Comparison of ENCODE assay signal across 20 cellular contexts in the genomic region with DNA sequence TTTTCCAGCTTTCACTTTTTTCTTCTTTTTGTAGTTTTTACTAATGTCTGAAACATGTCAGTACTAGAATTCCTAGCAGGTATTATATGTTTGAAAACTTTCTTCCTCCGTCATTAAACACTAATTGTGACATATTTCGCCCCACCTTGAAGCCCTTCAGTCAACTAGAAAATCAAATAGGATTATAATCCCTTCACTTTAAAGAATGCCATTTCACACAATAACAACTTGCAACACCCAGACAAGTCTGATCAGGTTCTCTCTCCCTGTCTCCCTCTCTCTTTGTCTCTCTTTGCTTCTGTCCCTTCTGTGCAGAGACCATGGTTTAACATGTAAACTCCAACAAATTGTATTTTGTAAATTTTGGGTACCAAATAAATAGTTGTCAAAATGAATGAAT.
A peak's percentile ranks its signal among the peaks of the same experiment; 100 is the strongest.
DNase-seq lines count a peak whose midpoint lies in the region; ATAC-seq, FAIRE-seq and TF ChIP-seq lines count a peak whose summit lies in the region.
"Had no signal": no experiment of that assay in that cellular context is flagged by ENCODE, and none has a peak within 500 bp of the region (broad histone marks: within the 10 kb centered on the region; RNA-seq: fewer than 3 reads in every experiment).

No MANE protein-coding gene starts in this region.

- no peaks in the 10 kb centered on the region for H3K27me3 ChIP-seq in breast epithelium
- no peaks in the 10 kb centered on the region for H3K27me3 ChIP-seq in keratinocyte (ENCODE audit: control insufficient read depth, extremely low read depth, insufficient read depth, low read length)
- H3K27me3 ChIP-seq in vagina: no peaks in the 10 kb centered on the region
- H3K27me3 ChIP-seq: BLaER1 had no signal

- TF ChIP-seq CTCF in MCF 10A (IDR thresholded peaks at IDR 0.05; ENCODE audit: unreplicated experiment) (no peak), breast epithelium (IDR thresholded peaks at IDR 0.05) (no peak), epithelial cell of esophagus (IDR thresholded peaks at IDR 0.05; ENCODE audit: insufficient read depth, low read depth, low read length, missing control alignments) (no peak), keratinocyte (optimal IDR thresholded peaks at IDR 0.05 in 1 of 3, IDR thresholded peaks at IDR 0.05 in 1 of 3, conservative IDR thresholded peaks at IDR 0.05 in 1 of 3; ENCODE audit: extremely low read depth in 1 of 3, insufficient read depth in 2 of 3, low read length in 3 of 3) (no peak), vagina (IDR thresholded peaks at IDR 0.05) (no peak), mucosa of descending colon (IDR thresholded peaks at IDR 0.05) (no peak)

- peak overlapping the region; percentile 14 for H3K27ac Mint-ChIP-seq in MCF 10A (ENCODE audit: low read depth, unreplicated experiment)
- H3K27ac Mint-ChIP-seq: CD4-positive, CD25-positive, alpha-beta regulatory T cell; CD8-positive, alpha-beta T cell had no signal

- no peaks in the 10 kb centered on the region for H4K20me1 ChIP-seq in keratinocyte (ENCODE audit: control insufficient read depth, extremely low read depth, insufficient read depth, low read length)
- H4K20me1 ChIP-seq: BLaER1 had no signal

- no peak overlapping the region for H3K4me3 ChIP-seq in breast epithelium
- H3K4me3 ChIP-seq in epithelial cell of esophagus (ENCODE audit: low read length): no peak overlapping the region
- no peak overlapping the region for H3K4me3 ChIP-seq in keratinocyte (ENCODE audit: control insufficient read depth in 2 of 3, extremely low read depth in 1 of 3, insufficient read depth in 2 of 3, low read depth in 1 of 3, low read length in 3 of 3)
- no peak overlapping the region for H3K4me3 ChIP-seq in vagina
- no peak overlapping the region for H3K4me3 ChIP-seq in mucosa of descending colon
- H3K4me3 ChIP-seq: BLaER1, GM12878, GM23248 had no signal

- POLR2A ChIA-PET in MCF 10A (lab: Yijun Ruan, JAX): interaction anchor here (0.6 kb wide), 2 partner anchors 110 to 111 kb away, joined by 3 read pairs; no protein-coding TSS in a partner anchor

- H3K27ac ChIP-seq in breast epithelium (no peak overlapping the region), keratinocyte (ENCODE audit: control insufficient read depth, insufficient read depth, low read length) (no peak overlapping the region), vagina (no peak overlapping the region)
- H3K27ac ChIP-seq: BLaER1, C4-2B, GM23248 had no signal

- no peaks in the 10 kb centered on the region for H3K4me1 ChIP-seq in breast epithelium
- H3K4me1 ChIP-seq in keratinocyte (ENCODE audit: control insufficient read depth, extremely low read depth, insufficient read depth, low read length): peaks cover 2% of the 10 kb centered on the region
- H3K4me1 ChIP-seq in vagina: no peaks in the 10 kb centered on the region
- H3K4me1 ChIP-seq in mucosa of descending colon (ENCODE audit: low read depth): no peaks in the 10 kb centered on the region
- H3K4me1 ChIP-seq: BLaER1, Caco-2 had no signal

- DNase-seq in MCF 10A (ENCODE audit: unreplicated experiment) (peak; percentile 7), breast epithelium (ENCODE audit: low spot score in 2 of 2) (no peak), epithelial cell of esophagus (ENCODE audit: low read depth) (peak; percentile 80), keratinocyte (ENCODE audit: low read depth, low spot score) (no peak), vagina (ENCODE audit: extremely low spot score in 2 of 2) (no peak), mucosa of descending colon (no peak)
- DNase-seq: Caco-2; CD4-positive, CD25-positive, alpha-beta regulatory T cell; CD8-positive, alpha-beta T cell; DMS153; EL; GDM1; GM23248; H7; HCEC 1CT had no signal

- no peak overlapping the region for H3K4me3 Mint-ChIP-seq in MCF 10A (ENCODE audit: unreplicated experiment)
- H3K4me3 Mint-ChIP-seq: CD4-positive, CD25-positive, alpha-beta regulatory T cell; CD8-positive, alpha-beta T cell had no signal

- H3K9me3 ChIP-seq in breast epithelium (no peaks in the 10 kb centered on the region), keratinocyte (ENCODE audit: control insufficient read depth, low read depth, low read length) (no peaks in the 10 kb centered on the region), vagina (no peaks in the 10 kb centered on the region), mucosa of descending colon (no peaks in the 10 kb centered on the region)
- H3K9me3 ChIP-seq: BLaER1, Caco-2 had no signal

- H3K4me1 Mint-ChIP-seq in MCF 10A (ENCODE audit: insufficient read depth, unreplicated experiment): no peaks in the 10 kb centered on the region
- H3K4me1 Mint-ChIP-seq: CD4-positive, CD25-positive, alpha-beta regulatory T cell had no signal

- H3K36me3 Mint-ChIP-seq in MCF 10A (ENCODE audit: insufficient read depth, unreplicated experiment): no peaks in the 10 kb centered on the region
- H3K36me3 Mint-ChIP-seq: CD4-positive, CD25-positive, alpha-beta regulatory T cell; CD8-positive, alpha-beta T cell had no signal

- H3K4me2 ChIP-seq in keratinocyte (ENCODE audit: control insufficient read depth, extremely low read depth, insufficient read depth, low read depth, low read length): no peak overlapping the region
- H3K4me2 ChIP-seq: BLaER1 had no signal

- CTCF ChIA-PET in MCF 10A (lab: Yijun Ruan, JAX): no interaction called here

- peak overlapping the region; percentile 24 for H2AFZ ChIP-seq in keratinocyte (ENCODE audit: control insufficient read depth, low read length)
- H2AFZ ChIP-seq: GM23248 had no signal

- no peaks in the 10 kb centered on the region for H3K79me2 ChIP-seq in keratinocyte (ENCODE audit: control insufficient read depth, insufficient read depth, low read length)

- H3K27me3 Mint-ChIP-seq in MCF 10A (ENCODE audit: insufficient read depth, unreplicated experiment): no peaks in the 10 kb centered on the region
- H3K27me3 Mint-ChIP-seq: CD4-positive, CD25-positive, alpha-beta regulatory T cell had no signal

- no peaks in the 10 kb centered on the region for H3K9me3 Mint-ChIP-seq in MCF 10A (ENCODE audit: unreplicated experiment)
- H3K9me3 Mint-ChIP-seq: CD8-positive, alpha-beta T cell had no signal

- dilution Hi-C loops in keratinocyte (cut with MboI; ENCODE audit: extremely low pct_ligation_motif_present, low sequenced_read_pairs): no loop called here

- ATAC-seq in mucosa of descending colon: no peak
- ATAC-seq: CD8-positive, alpha-beta T cell; GM12878 had no signal

- FAIRE-seq in keratinocyte (lab: Jason Lieb, UNC): no peak
- FAIRE-seq: GM12878, GM19239, H1 had no signal

- BruUV-seq in MCF 10A (replicated peaks; lab: Mats Ljungman, UMichigan): no TSS peak

- TF ChIP-seq POLR2A in breast epithelium (IDR thresholded peaks at IDR 0.05): no peak
- TF ChIP-seq POLR2A in vagina (IDR thresholded peaks at IDR 0.05): no peak

- no peak overlapping the region for H3K9ac ChIP-seq in keratinocyte (ENCODE audit: control insufficient read depth, extremely low read depth, insufficient read depth, low read length)
- H3K9ac ChIP-seq: BLaER1, GM23248 had no signal

- intact Hi-C loops in MCF 10A (cut with micrococcal nuclease) (no loop called here), breast epithelium (cut with DNase I; ENCODE audit: low total_unique reads) (no loop called here), vagina (cut with DNase I) (no loop called here), mucosa of descending colon (cut with DNase I, micrococcal nuclease) (no loop called here)

- H3K36me3 ChIP-seq in breast epithelium: no peaks in the 10 kb centered on the region
- no peaks in the 10 kb centered on the region for H3K36me3 ChIP-seq in keratinocyte (ENCODE audit: control insufficient read depth in 2 of 2, extremely low read depth in 1 of 2, insufficient read depth in 2 of 2, low read length in 2 of 2)
- no peaks in the 10 kb centered on the region for H3K36me3 ChIP-seq in vagina
- H3K36me3 ChIP-seq in mucosa of descending colon (ENCODE audit: low read depth): no peaks in the 10 kb centered on the region
- H3K36me3 ChIP-seq: BLaER1 had no signal

- no peaks in the 10 kb centered on the region for H3K9me1 ChIP-seq in keratinocyte (ENCODE audit: control insufficient read depth, extremely low read depth, insufficient read depth, low read length)

Comparison
In these comparisons a context has a peak if more than half of its experiments do, and no peak if none do; other contexts are left out.
1. DNase-seq: peak in MCF 10A (single experiment) and epithelial cell of esophagus (single experiment); none in breast epithelium (0 of 2), keratinocyte (single experiment), vagina (0 of 2) and mucosa of descending colon (0 of 3).